22 cellular contexts compared by ENCODE assay signal in the genomic region with DNA sequence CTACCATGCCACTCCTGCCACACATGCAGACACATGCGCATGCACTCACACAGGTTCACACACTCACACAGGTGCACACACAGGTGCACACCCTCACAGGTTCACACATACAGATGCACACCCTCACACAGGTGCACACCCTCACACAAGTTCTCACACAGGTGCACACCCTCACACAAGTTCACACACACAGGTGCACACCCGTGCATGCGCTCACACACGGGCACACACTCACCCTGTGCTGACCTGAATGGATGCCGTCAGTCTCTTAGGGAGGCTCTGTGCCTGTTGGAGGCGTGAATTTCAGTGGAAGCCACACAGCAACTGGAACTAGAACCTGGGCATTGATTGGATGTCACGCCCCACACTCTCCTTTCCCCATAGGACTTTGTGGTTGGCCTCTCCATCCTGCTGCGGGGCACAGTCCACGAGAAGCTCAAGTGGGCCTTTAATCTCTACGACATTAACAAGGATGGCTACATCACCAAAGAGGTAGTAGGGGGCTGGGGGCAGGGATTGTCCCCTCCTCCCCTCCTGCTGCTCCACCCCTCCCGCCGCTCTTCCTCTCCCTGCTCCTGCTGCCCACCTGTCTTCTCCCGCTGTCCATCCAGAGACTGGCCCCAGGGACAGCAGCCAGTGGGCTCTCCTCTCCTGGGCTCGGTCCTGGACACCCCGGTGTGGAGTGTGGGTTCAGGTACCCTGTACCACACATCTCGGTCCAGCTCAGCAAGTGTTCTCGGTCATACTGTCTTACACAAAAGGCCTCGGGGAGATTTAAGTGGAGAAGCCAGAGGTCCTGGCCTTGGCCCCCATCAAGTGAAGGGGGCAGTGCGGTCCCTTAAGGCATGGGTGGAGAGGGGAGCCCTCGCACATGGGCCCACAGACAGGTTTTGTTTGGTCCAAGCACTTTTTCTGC. TPM values are rescaled to one million over a fixed set of nuclear protein-coding genes. Genes with fewer than 3 reads are reported as not detected.
DNase-seq lines count a peak whose midpoint lies in the region; ATAC-seq and TF ChIP-seq lines count a peak whose summit lies in the region.
"Had no signal": no experiment of that assay in that cellular context is flagged by ENCODE, and none has a peak within 500 bp of the region (broad histone marks: within the 10 kb centered on the region; RNA-seq: fewer than 3 reads in every experiment).

No MANE protein-coding gene starts in this region.

- H3K27ac Mint-ChIP-seq in activated naive CD8-positive, alpha-beta T cell treated with anti-CD3 and anti-CD28 coated beads, Interleukin-2, amount 50 U/mL, for 24 hours, result no peak overlapping the region
- H3K27ac Mint-ChIP-seq in activated naive CD8-positive, alpha-beta T cell treated with anti-CD3 and anti-CD28 coated beads for 36 hours, result no peak overlapping the region
- H3K27ac Mint-ChIP-seq in neural progenitor cell, result peak overlapping the region; percentile 17
- H3K27ac Mint-ChIP-seq: B cell; CD4-positive, CD25-positive, alpha-beta regulatory T cell; GM23338 had no signal

- H3K9me3 ChIP-seq in RWPE2 (ENCODE audit: severe bottlenecking) (no peaks in the 10 kb centered on the region), neural progenitor cell (ENCODE audit: low read depth) (no peaks in the 10 kb centered on the region)
- H3K9me3 ChIP-seq: SJSA1 had no signal

- H2AFZ ChIP-seq in neural progenitor cell (replicated peaks), result no peak overlapping the region
- H2AFZ ChIP-seq: GM23338 had no signal

- H3K36me3 ChIP-seq in RWPE2 (ENCODE audit: low read depth) (no peaks in the 10 kb centered on the region), neural progenitor cell (no peaks in the 10 kb centered on the region)
- H3K36me3 ChIP-seq: SJSA1 had no signal

- H3K27ac ChIP-seq in RWPE2 (ENCODE audit: poor library complexity, severe bottlenecking) (no peak overlapping the region), neural progenitor cell (no peak overlapping the region)
- H3K27ac ChIP-seq: SJSA1 had no signal

- TF ChIP-seq CTCF in RWPE2 (IDR thresholded peaks at IDR 0.05; ENCODE audit: poor library complexity, severe bottlenecking) (no peak), neural progenitor cell (IDR thresholded peaks at IDR 0.05) (no peak)

- no peaks in the 10 kb centered on the region for H4K20me1 ChIP-seq in neural progenitor cell (ENCODE audit: low read depth)

- H3K79me2 ChIP-seq in neural progenitor cell (ENCODE audit: low read depth), result no peaks in the 10 kb centered on the region

- H3K27me3 ChIP-seq in RWPE2 (ENCODE audit: insufficient read depth, poor library complexity, severe bottlenecking) (no peaks in the 10 kb centered on the region), neural progenitor cell (no peaks in the 10 kb centered on the region)
- H3K27me3 ChIP-seq: SJSA1 had no signal

- H3F3A ChIP-seq in neural progenitor cell (ENCODE audit: low read depth), result no peaks in the 10 kb centered on the region

- ATAC-seq in activated naive CD8-positive, alpha-beta T cell treated with anti-CD3 and anti-CD28 coated beads, Interleukin-2, amount 50 U/mL, for 24 hours, result peak; percentile 15
- no peak for ATAC-seq in RWPE2 (ENCODE audit: low read depth)
- no peak for ATAC-seq in esophagus mucosa
- ATAC-seq: GM23338, HCT116, Right ventricle myocardium inferior had no signal

- H3K4me3 ChIP-seq in RWPE2 (ENCODE audit: severe bottlenecking), result no peak overlapping the region
- no peak overlapping the region for H3K4me3 ChIP-seq in neural progenitor cell
- H3K4me3 ChIP-seq: GM23338, SJSA1 had no signal

- H3K4me2 ChIP-seq in neural progenitor cell, result no peak overlapping the region
- H3K4me2 ChIP-seq: GM23338 had no signal

- no peak for DNase-seq in activated naive CD8-positive, alpha-beta T cell treated with anti-CD3 and anti-CD28 coated beads, Interleukin-2, amount 50 U/mL, for 24 hours
- DNase-seq in activated naive CD8-positive, alpha-beta T cell treated with anti-CD3 and anti-CD28 coated beads for 36 hours, result no peak
- peak; percentile 51 for DNase-seq in RWPE2 (ENCODE audit: low spot score)
- DNase-seq in neural progenitor cell (ENCODE audit: low spot score), result no peak
- peak; percentile 24 for DNase-seq in ureter (ENCODE audit: low spot score)
- no peak for DNase-seq in A172 (ENCODE audit: low spot score)
- DNase-seq in ACHN, result no peak
- DNase-seq: CD4-positive, CD25-positive, alpha-beta regulatory T cell; DMS 273 treated with DMSO at 0.1 percent for 48 hours; DMS79 treated with DMSO at 0.1 percent for 48 hours; IMR-90; MV-4-11; NCI-H1105 treated with DMSO at 0.1 percent for 48 hours; NCI-H2029 treated with DMSO at 0.1 percent for 48 hours; NCI-H526; OCI-M1 had no signal

- no peaks in the 10 kb centered on the region for H3K9me3 Mint-ChIP-seq in activated naive CD8-positive, alpha-beta T cell treated with anti-CD3 and anti-CD28 coated beads, Interleukin-2, amount 50 U/mL, for 24 hours
- H3K9me3 Mint-ChIP-seq in activated naive CD8-positive, alpha-beta T cell treated with anti-CD3 and anti-CD28 coated beads for 36 hours, result no peaks in the 10 kb centered on the region
- H3K9me3 Mint-ChIP-seq in neural progenitor cell, result no peaks in the 10 kb centered on the region
- H3K9me3 Mint-ChIP-seq: CD4-positive, CD25-positive, alpha-beta regulatory T cell; GM23338 had no signal

- no peaks in the 10 kb centered on the region for H3K36me3 Mint-ChIP-seq in activated naive CD8-positive, alpha-beta T cell treated with anti-CD3 and anti-CD28 coated beads, Interleukin-2, amount 50 U/mL, for 24 hours (ENCODE audit: low read depth)
- H3K36me3 Mint-ChIP-seq in activated naive CD8-positive, alpha-beta T cell treated with anti-CD3 and anti-CD28 coated beads for 36 hours, result no peaks in the 10 kb centered on the region
- no peaks in the 10 kb centered on the region for H3K36me3 Mint-ChIP-seq in neural progenitor cell
- H3K36me3 Mint-ChIP-seq: CD4-positive, CD25-positive, alpha-beta regulatory T cell had no signal

- H3K4me3 Mint-ChIP-seq in activated naive CD8-positive, alpha-beta T cell treated with anti-CD3 and anti-CD28 coated beads, Interleukin-2, amount 50 U/mL, for 24 hours, result no peak overlapping the region
- H3K4me3 Mint-ChIP-seq in activated naive CD8-positive, alpha-beta T cell treated with anti-CD3 and anti-CD28 coated beads for 36 hours, result no peak overlapping the region
- no peak overlapping the region for H3K4me3 Mint-ChIP-seq in neural progenitor cell
- H3K4me3 Mint-ChIP-seq: B cell; CD4-positive, CD25-positive, alpha-beta regulatory T cell; GM23338 had no signal

- H3K27me3 Mint-ChIP-seq in activated naive CD8-positive, alpha-beta T cell treated with anti-CD3 and anti-CD28 coated beads, Interleukin-2, amount 50 U/mL, for 24 hours, result peaks cover 7% of the 10 kb centered on the region
- no peaks in the 10 kb centered on the region for H3K27me3 Mint-ChIP-seq in activated naive CD8-positive, alpha-beta T cell treated with anti-CD3 and anti-CD28 coated beads for 36 hours
- peaks cover 4% of the 10 kb centered on the region for H3K27me3 Mint-ChIP-seq in neural progenitor cell (ENCODE audit: insufficient read depth, low read depth)

- no peaks in the 10 kb centered on the region for H3K4me1 Mint-ChIP-seq in activated naive CD8-positive, alpha-beta T cell treated with anti-CD3 and anti-CD28 coated beads, Interleukin-2, amount 50 U/mL, for 24 hours
- H3K4me1 Mint-ChIP-seq in activated naive CD8-positive, alpha-beta T cell treated with anti-CD3 and anti-CD28 coated beads for 36 hours, result no peaks in the 10 kb centered on the region
- H3K4me1 Mint-ChIP-seq in neural progenitor cell, result peaks cover 11% of the 10 kb centered on the region
- H3K4me1 Mint-ChIP-seq: B cell; CD4-positive, CD25-positive, alpha-beta regulatory T cell had no signal

- H3K9ac ChIP-seq in neural progenitor cell, result no peak overlapping the region

- in situ Hi-C loops in ACHN (cut with HindIII; ENCODE audit: low pct_ligation_motif_present, low pct_unique_long_range_greater_than_20kb, low sequenced_read_pairs), result no loop called here

- H3K4me1 ChIP-seq in RWPE2 (ENCODE audit: insufficient read depth, poor library complexity, severe bottlenecking) (no peaks in the 10 kb centered on the region), neural progenitor cell (peaks cover 7% of the 10 kb centered on the region)
- H3K4me1 ChIP-seq: SJSA1 had no signal

RNA-seq across cellular contexts. Expression of a gene that starts 21.0 kb away (rescaled TPM):
- total RNA-seq in activated naive CD8-positive, alpha-beta T cell treated with anti-CD3 and anti-CD28 coated beads for 36 hours, result 10 to 100 TPM; 33.2 to 33.6 TPM
- total RNA-seq in neural progenitor cell (ENCODE audit: low replicate concordance) (36.4 and 37.0 TPM in 2 replicates), ureter (25.7 TPM), esophagus mucosa (13.6 TPM)
- total RNA-seq in A172 (2014; rRNA removed; shearing (Covaris generic)), result 43.5 and 55.3 TPM in 2 replicates

Comparison
In these comparisons a context has a peak if more than half of its experiments do, and no peak if none do; other contexts are left out.
1. DNase-seq: peak in RWPE2 (single experiment) and ureter (single experiment); none in activated naive CD8-positive, alpha-beta T cell treated with anti-CD3 and anti-CD28 coated beads, Interleukin-2, amount 50 U/mL, for 24 hours (single experiment), activated naive CD8-positive, alpha-beta T cell treated with anti-CD3 and anti-CD28 coated beads for 36 hours (single experiment), neural progenitor cell (single experiment), A172 (single experiment) and ACHN (single experiment).